ENCODE assay signal across 8 cellular contexts in the genomic region with DNA sequence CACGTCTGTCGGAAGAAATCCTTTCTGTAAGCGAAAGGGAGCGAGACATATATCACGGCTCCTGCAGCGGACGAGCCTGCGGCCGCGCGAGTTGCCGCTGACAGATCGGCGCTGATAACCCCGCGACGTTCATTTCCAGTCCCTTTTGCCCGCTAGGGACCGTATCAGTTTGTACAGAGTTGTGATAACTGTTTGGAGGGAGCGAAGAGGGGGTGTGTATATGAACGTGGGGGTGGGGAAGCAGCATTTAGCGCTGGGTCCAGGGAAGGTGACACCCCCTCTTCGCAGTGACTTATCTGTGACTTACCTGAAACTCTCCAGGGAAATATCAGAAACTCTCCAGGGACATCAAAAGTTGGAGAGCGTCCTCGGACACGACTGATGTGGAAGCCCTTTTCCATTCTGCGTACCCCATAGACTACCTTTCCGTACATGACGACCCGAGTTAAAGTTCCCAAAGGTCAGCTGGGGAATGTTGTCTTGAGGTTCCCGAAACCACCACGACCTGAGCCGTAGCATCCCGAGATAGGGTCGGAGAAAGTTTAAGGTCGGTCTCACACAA. TPM values are rescaled to one million over a fixed set of nuclear protein-coding genes. Genes with fewer than 3 reads are reported as not detected.
DNase-seq lines count a peak whose midpoint lies in the region; ATAC-seq and TF ChIP-seq lines count a peak whose summit lies in the region.

No MANE protein-coding gene starts in this region.

- 0 to 1% methylated on average over 22 to 36 of the region's 36 CpGs for WGBS in body of pancreas, 2 donors
- 2 to 3% methylated on average over 36 of the region's 36 CpGs for WGBS in lung, 2 donors

- DNase-seq in CD1c-positive myeloid dendritic cell (ENCODE audit: extremely low spot score) (peak; percentile 12), NCI-H1105 treated with DMSO at 0.1 percent for 48 hours (lab: John Stamatoyannopoulos, UW) (peak; percentile 60), body of pancreas (peak; percentile 59 to 74 (median 66)), lung (ENCODE audit: low spot score) (no peak), NCI-H1092 treated with DMSO at 0.1 percent for 48 hours (lab: John Stamatoyannopoulos, UW) (no peak), NCI-H2171 (lab: John Stamatoyannopoulos, UW) (no peak), SKM-1 treated with dmso at 0.1 percent for 144 hours (lab: John Stamatoyannopoulos, UW; ENCODE audit: unreplicated experiment) (no peak)
- no peak for DNase-seq in stimulated activated CD4-positive, alpha-beta T cell treated with anti-CD3 and anti-CD28 coated beads, Interleukin-2, amount 100 ng/mL, for 48 hours

- H3K4me3 ChIP-seq in body of pancreas (peak overlapping the region; percentile 54 to 66), lung (peak overlapping the region; percentile 29)

- H3K36me3 ChIP-seq in body of pancreas (replicated peaks in 1 of 2; ENCODE audit: insufficient read depth in 1 of 2, low read depth in 2 of 2): no peaks in the 10 kb centered on the region
- peaks cover 0 to 7% of the 10 kb centered on the region in 2 donors for H3K36me3 ChIP-seq in lung (ENCODE audit: control insufficient read depth in 2 of 2, insufficient read depth in 2 of 2, low read length in 2 of 2)

- H3K9me3 ChIP-seq in body of pancreas: no peaks in the 10 kb centered on the region
- no peaks in the 10 kb centered on the region for H3K9me3 ChIP-seq in lung (ENCODE audit: control insufficient read depth in 2 of 2, insufficient read depth in 1 of 2, low read length in 1 of 2)

- no peak for TF ChIP-seq POLR2A in body of pancreas (IDR thresholded peaks at IDR 0.05)

- intact Hi-C loops in body of pancreas (cut with DNase I): no loop called here

- H3K27me3 ChIP-seq in body of pancreas (no peaks in the 10 kb centered on the region), lung (ENCODE audit: control insufficient read depth, insufficient read depth) (no peaks in the 10 kb centered on the region)

- H3K27ac ChIP-seq in body of pancreas: peak overlapping the region; percentile 95 to 100 (median 98)
- H3K27ac ChIP-seq in lung (ENCODE audit: low read depth in 1 of 2, low read length in 1 of 2): peak overlapping the region; percentile 83 to 98

- peak in 4 of 7 experiments; percentile 40 to 60 (median 48) for TF ChIP-seq CTCF in body of pancreas (IDR thresholded peaks at IDR 0.05)
- no peak for TF ChIP-seq CTCF in lung (IDR thresholded peaks at IDR 0.05; ENCODE audit: control extremely low read depth, extremely low read depth)

- peak; percentile 6 for ATAC-seq in body of pancreas
- ATAC-seq in lung (ENCODE audit: insufficient read depth, low FRiP score): no peak

- H3K4me1 ChIP-seq in body of pancreas (peaks cover 17% of the 10 kb centered on the region), lung (ENCODE audit: control insufficient read depth in 2 of 2, insufficient read depth in 2 of 2, low read length in 2 of 2) (peaks cover 0 to 6% of the 10 kb centered on the region in 2 donors)

RNA-seq across cellular contexts. Expression of gene GATA6, which starts 0.9 kb away (rescaled TPM):
- 100 to 1,000 TPM in 1 of 2 donors, 10 to 100 TPM in 1; 41.8 to 114 TPM for total RNA-seq in body of pancreas
- 10 to 100 TPM; 32.1 to 34.3 TPM for total RNA-seq in lung
- polyA plus RNA-seq in lung: 10 to 100 TPM; 11.3 to 11.5 TPM

Comparison
In these comparisons a context has a peak if more than half of its experiments do, and no peak if none do; other contexts are left out.
1. DNase-seq: peak in CD1c-positive myeloid dendritic cell (single experiment), NCI-H1105 treated with DMSO at 0.1 percent for 48 hours (single experiment) and body of pancreas (4 of 4); none in lung (single experiment), NCI-H1092 treated with DMSO at 0.1 percent for 48 hours (single experiment), stimulated activated CD4-positive, alpha-beta T cell treated with anti-CD3 and anti-CD28 coated beads, Interleukin-2, amount 100 ng/mL, for 48 hours (0 of 2), NCI-H2171 (single experiment) and SKM-1 treated with dmso at 0.1 percent for 144 hours (single experiment).